In genomic region chr5:138545919-138546562, GRCh38 we compare ENCODE assay signal across 13 cellular contexts. TPM values are rescaled to one million over a fixed set of nuclear protein-coding genes. Genes with fewer than 3 reads are reported as not detected.
DNase-seq lines count a peak whose midpoint lies in the region; ATAC-seq, FAIRE-seq and TF ChIP-seq lines count a peak whose summit lies in the region.
"Had no signal": no experiment of that assay in that cellular context is flagged by ENCODE, and none has a peak within 500 bp of the region (broad histone marks: within the 10 kb centered on the region; RNA-seq: fewer than 3 reads in every experiment).

No MANE protein-coding gene starts in this region.

- H3K4me2 ChIP-seq in HepG2 (ENCODE audit: low read depth, low read length) (peak overlapping the region; percentile 96), hepatocyte (peak overlapping the region; percentile 92)

- no peak for TF ChIP-seq CTCF in HepG2 (CRISPR knock-in tag; IDR thresholded peaks at IDR 0.05)
- TF ChIP-seq CTCF in right lobe of liver (IDR thresholded peaks at IDR 0.05), result no peak
- TF ChIP-seq CTCF in VCaP (conservative IDR thresholded peaks at IDR 0.05), result no peak
- no peak for TF ChIP-seq CTCF in hepatocyte (IDR thresholded peaks at IDR 0.05; ENCODE audit: poor library complexity)
- TF ChIP-seq CTCF in type B pancreatic cell (conservative IDR thresholded peaks at IDR 0.05), result no peak
- no peak for TF ChIP-seq CTCF in GM13977 (IDR thresholded peaks at IDR 0.05; ENCODE audit: extremely low read depth, insufficient read depth, missing control alignments)

- BruUV-seq in HepG2 (replicated peaks; lab: Mats Ljungman, UMichigan), result no TSS peak

- H3K36me3 Mint-ChIP-seq in type B pancreatic cell, result peaks cover 7% of the 10 kb centered on the region

- TF ChIP-seq POLR2A in HepG2 (IDR thresholded peaks at IDR 0.05; ENCODE audit: insufficient read depth in 1 of 2, low read depth in 2 of 2, low read length in 2 of 2), result no peak
- TF ChIP-seq POLR2A in right lobe of liver (IDR thresholded peaks at IDR 0.05), result no peak
- no peak for TF ChIP-seq POLR2A in H54 (IDR thresholded peaks at IDR 0.05; ENCODE audit: low read depth, low read length)

- H2AFZ ChIP-seq in HepG2 (ENCODE audit: low read length) (no peak overlapping the region), hepatocyte (no peak overlapping the region)

- peaks cover 47% of the 10 kb centered on the region for H3K4me1 ChIP-seq in HepG2 (ENCODE audit: insufficient read depth, low read length)
- peaks cover 0 to 30% (median 6%) of the 10 kb centered on the region in 4 donors for H3K4me1 ChIP-seq in right lobe of liver
- peaks cover 28% of the 10 kb centered on the region for H3K4me1 ChIP-seq in hepatocyte (ENCODE audit: insufficient read depth)

- peak overlapping the region; percentile 27; the same call in 1 of the 2 replicates for H3K9ac ChIP-seq in HepG2 (ENCODE audit: insufficient read depth, low read depth, low read length)

- in situ Hi-C loops in HepG2 (cut with HindIII; ENCODE audit: extremely low pct_ligation_motif_present, low pct_unique_long_range_greater_than_20kb), result no loop called here
- in situ Hi-C loops in GM13977 (cut with MboI; ENCODE audit: low pct_unique_long_range_greater_than_20kb, low sequenced_read_pairs, unreplicated experiment), result no loop called here

- no peak for TF ChIP-seq EP300 in HepG2 (IDR thresholded peaks at IDR 0.05; ENCODE audit: low read depth in 2 of 2, low read length in 2 of 2)
- no peak for TF ChIP-seq EP300 in HepG2 (CRISPR knock-in tag; IDR thresholded peaks at IDR 0.05; ENCODE audit: borderline replicate concordance)

- TF ChIP-seq RAD21 in HepG2 (CRISPR knock-in tag; IDR thresholded peaks at IDR 0.05), result no peak

- intact Hi-C loops in HepG2 (cut with micrococcal nuclease; ENCODE audit: unreplicated experiment) (loop anchor here (10.0 kb wide), 1 partner anchor 211 kb away; the partner anchor contains the start of genes CDC25C and FAM53C), right lobe of liver (cut with DNase I) (loop anchor here in 1 of 2 donors (10.0 kb wide), 1 partner anchor 91 kb away; no protein-coding TSS in a partner anchor)

- H3K27ac ChIP-seq in HepG2 (ENCODE audit: extremely low read length, insufficient read depth, low read length) (peak overlapping the region; percentile 4), right lobe of liver (no peak overlapping the region), VCaP (peak overlapping the region; percentile 97), hepatocyte (no peak overlapping the region)
- H3K27ac ChIP-seq: body of pancreas had no signal

- no peak overlapping the region; a peak in 1 of 6 replicates for H3K4me3 ChIP-seq in HepG2 (replicated peaks in 1 of 3; ENCODE audit: insufficient read depth in 1 of 3, low read depth in 2 of 3, low read length in 3 of 3)
- no peak overlapping the region for H3K4me3 ChIP-seq in right lobe of liver
- H3K4me3 ChIP-seq in hepatocyte, result no peak overlapping the region
- H3K4me3 ChIP-seq: body of pancreas had no signal

- peaks cover 38% of the 10 kb centered on the region for H3K4me1 Mint-ChIP-seq in type B pancreatic cell (ENCODE audit: unreplicated experiment)

- peak overlapping the region; percentile 80 for H3K27ac Mint-ChIP-seq in type B pancreatic cell

- H3K9me2 ChIP-seq in hepatocyte (replicated peaks; ENCODE audit: insufficient read depth), result no peaks in the 10 kb centered on the region

- ATAC-seq in HepG2 (no peak), right lobe of liver (no peak), HG02885 (IDR thresholded peaks at IDR 0.05; ENCODE audit: poor library complexity, unreplicated experiment) (no peak)
- ATAC-seq: body of pancreas, HCT116, Right ventricle myocardium inferior had no signal

- H3K36me3 ChIP-seq in HepG2 (replicated peaks in 1 of 2; ENCODE audit: control insufficient read depth in 1 of 2, insufficient read depth in 2 of 2, low read length in 2 of 2), result no peaks in the 10 kb centered on the region
- no peaks in the 10 kb centered on the region for H3K36me3 ChIP-seq in right lobe of liver
- no peaks in the 10 kb centered on the region for H3K36me3 ChIP-seq in hepatocyte (replicated peaks; ENCODE audit: insufficient read depth, low read depth)

- peak overlapping the region; percentile 61 for H3K4me3 Mint-ChIP-seq in type B pancreatic cell

- CTCF ChIA-PET in HepG2 (lab: Yijun Ruan, JAX; ENCODE audit: low intra/inter-chr PET ratio, low total read pairs), result no interaction called here

- DNase-seq in HepG2 (ENCODE audit: low spot score) (no peak), right lobe of liver (no peak), hepatocyte (ENCODE audit: low spot score) (no peak), type B pancreatic cell (ENCODE audit: extremely low spot score, unreplicated experiment) (no peak), H54 (ENCODE audit: insufficient read length, low spot score) (no peak), GM13977 (ENCODE audit: low spot score) (no peak)
- DNase-seq: body of pancreas; NCI-H345; stimulated activated CD4-positive, alpha-beta T cell treated with anti-CD3 and anti-CD28 coated beads, Interleukin-4, amount 100 ng/mL, for 4 hours had no signal

- H3K27me3 ChIP-seq in HepG2 (ENCODE audit: control insufficient read depth in 1 of 2, insufficient read depth in 2 of 2, low read length in 2 of 2), result no peaks in the 10 kb centered on the region; a peak in 1 of 5 replicates
- H3K27me3 ChIP-seq in right lobe of liver, result no peaks in the 10 kb centered on the region
- H3K27me3 ChIP-seq in hepatocyte, result no peaks in the 10 kb centered on the region
- H3K27me3 ChIP-seq: body of pancreas had no signal

- H4K20me1 ChIP-seq in HepG2 (ENCODE audit: insufficient read depth, low read length) (peaks cover 10% of the 10 kb centered on the region), hepatocyte (ENCODE audit: insufficient read depth, poor library complexity, severe bottlenecking) (peaks cover 9% of the 10 kb centered on the region)

- H3K9me3 Mint-ChIP-seq in type B pancreatic cell, result no peaks in the 10 kb centered on the region

- FAIRE-seq in HepG2 (lab: Jason Lieb, UNC) (no peak), H54 (lab: Jason Lieb, UNC) (no peak)

- H3K9me3 ChIP-seq in HepG2 (ENCODE audit: low read length) (no peaks in the 10 kb centered on the region), right lobe of liver (no peaks in the 10 kb centered on the region), hepatocyte (ENCODE audit: low read depth) (no peaks in the 10 kb centered on the region)
- H3K9me3 ChIP-seq: body of pancreas had no signal

- H3K79me2 ChIP-seq in HepG2 (ENCODE audit: insufficient read depth, low read length) (peaks cover 69% of the 10 kb centered on the region), hepatocyte (peaks cover 80% of the 10 kb centered on the region)

- POLR2A ChIA-PET in HepG2 (lab: Yijun Ruan, JAX), result interaction anchor here (1.4 to 4.1 kb wide), 2 partner anchors 9 to 81 kb away, joined by 4 to 33 read pairs; partner anchors contain the start of gene EGR1

- 80% methylated on average over 6 of the region's 6 CpGs for WGBS in HepG2 (ENCODE audit: low lambda C conversion rate)
- WGBS in right lobe of liver (ENCODE audit: insufficient coverage, low coverage, low lambda C conversion rate, missing lambda C conversion rate), result 79% methylated on average over 6 of the region's 6 CpGs
- 93% methylated on average over 6 of the region's 6 CpGs for WGBS in hepatocyte (ENCODE audit: low lambda C conversion rate, missing lambda C conversion rate)

- no peaks in the 10 kb centered on the region for H3K27me3 Mint-ChIP-seq in type B pancreatic cell

RNA-seq across cellular contexts. Expression of gene ETF1, which starts 3.0 kb away (rescaled TPM):
- total RNA-seq in HepG2 (2016; rRNA removed; fragmentation: Illumina TruSeq; extraction: Trizol) (184 and 270 TPM in 2 replicates), right lobe of liver (10 to 100 TPM; 29.5 to 52.1 (median 39.4) TPM), hepatocyte (90.5 and 93.3 TPM in 2 replicates), type B pancreatic cell (ENCODE audit: low replicate concordance) (80.0 and 94.8 TPM in 2 replicates)
- total RNA-seq in HepG2 (2016; cell fraction: cytosol; rRNA removed; fragmentation: Illumina TruSeq; extraction: Trizol; ENCODE audit: low read depth), result 51.8 and 53.7 TPM in 2 replicates
- 190 and 264 TPM in 2 replicates for total RNA-seq in HepG2 (2016; cell fraction: insoluble cytoplasmic fraction; rRNA removed; fragmentation: Illumina TruSeq; extraction: Trizol)
- 150 and 153 TPM in 2 replicates for total RNA-seq in HepG2 (2016; cell fraction: membrane; rRNA removed; fragmentation: Illumina TruSeq; extraction: Trizol)
- 90.0 and 98.4 TPM in 2 replicates for total RNA-seq in HepG2 (2016; cell fraction: nucleus; rRNA removed; fragmentation: Illumina TruSeq; extraction: Trizol)
- polyA plus RNA-seq in HepG2 (2011; rRNA removed) (45.3 and 52.1 TPM in 2 replicates), hepatocyte (35.3 and 42.6 TPM in 2 replicates)
- polyA plus RNA-seq in HepG2 (2011; cell fraction: cytosol; rRNA removed), result 30.2 and 38.0 TPM in 2 replicates
- 22.1 and 27.0 TPM in 2 replicates for polyA plus RNA-seq in HepG2 (2011; cell fraction: nucleus; rRNA removed)
- polyA plus RNA-seq in HepG2 (2012), result 73.5 and 77.9 TPM in 2 replicates
- 58.4 and 64.0 TPM in 2 replicates for polyA plus RNA-seq in HepG2 (2016; cell fraction: cytosol; fragmentation: Illumina TruSeq; extraction: Trizol; ENCODE audit: low read depth)
- polyA plus RNA-seq in HepG2 (2016; cell fraction: insoluble cytoplasmic fraction; fragmentation: Illumina TruSeq; extraction: Trizol; ENCODE audit: low read depth), result 240 and 256 TPM in 2 replicates
- polyA plus RNA-seq in HepG2 (2016; cell fraction: membrane; fragmentation: Illumina TruSeq; extraction: Trizol; ENCODE audit: low read depth), result 110 and 111 TPM in 2 replicates
- polyA plus RNA-seq in HepG2 (2016; cell fraction: nucleus; fragmentation: Illumina TruSeq; extraction: Trizol; ENCODE audit: insufficient read depth, low read depth), result 129 and 137 TPM in 2 replicates
- 28.2 and 68.1 TPM in 2 replicates for polyA minus RNA-seq in HepG2 (2011; rRNA and poly(A)+ RNA removed; ENCODE audit: low replicate concordance)
- polyA minus RNA-seq in HepG2 (2011; cell fraction: cytosol; rRNA and poly(A)+ RNA removed), result 50.5 and 61.1 TPM in 2 replicates
- 51.4 and 66.6 TPM in 2 replicates for polyA minus RNA-seq in HepG2 (2011; cell fraction: nucleus; rRNA and poly(A)+ RNA removed)

RNA-seq across cellular contexts. Expression of gene HSPA9, which starts 29.2 kb away (rescaled TPM):
- total RNA-seq in HepG2 (2016; rRNA removed; fragmentation: Illumina TruSeq; extraction: Trizol), result 478 and 735 TPM in 2 replicates
- total RNA-seq in HepG2 (2016; cell fraction: cytosol; rRNA removed; fragmentation: Illumina TruSeq; extraction: Trizol; ENCODE audit: low read depth), result 60.7 and 67.1 TPM in 2 replicates
- total RNA-seq in HepG2 (2016; cell fraction: insoluble cytoplasmic fraction; rRNA removed; fragmentation: Illumina TruSeq; extraction: Trizol), result 492 and 742 TPM in 2 replicates
- total RNA-seq in HepG2 (2016; cell fraction: membrane; rRNA removed; fragmentation: Illumina TruSeq; extraction: Trizol), result 128 and 136 TPM in 2 replicates
- total RNA-seq in HepG2 (2016; cell fraction: nucleus; rRNA removed; fragmentation: Illumina TruSeq; extraction: Trizol), result 233 and 239 TPM in 2 replicates
- polyA plus RNA-seq in HepG2 (2011; rRNA removed), result 165 and 187 TPM in 2 replicates
- 153 and 171 TPM in 2 replicates for polyA plus RNA-seq in HepG2 (2011; cell fraction: cytosol; rRNA removed)
- polyA plus RNA-seq in HepG2 (2011; cell fraction: nucleus; rRNA removed), result 105 and 119 TPM in 2 replicates
- 281 and 405 TPM in 2 replicates for polyA plus RNA-seq in HepG2 (2012)
- 26.8 and 33.1 TPM in 2 replicates for polyA plus RNA-seq in HepG2 (2016; cell fraction: cytosol; fragmentation: Illumina TruSeq; extraction: Trizol; ENCODE audit: low read depth)
- 585 and 612 TPM in 2 replicates for polyA plus RNA-seq in HepG2 (2016; cell fraction: insoluble cytoplasmic fraction; fragmentation: Illumina TruSeq; extraction: Trizol; ENCODE audit: low read depth)
- polyA plus RNA-seq in HepG2 (2016; cell fraction: membrane; fragmentation: Illumina TruSeq; extraction: Trizol; ENCODE audit: low read depth), result 74.1 and 78.6 TPM in 2 replicates
- polyA plus RNA-seq in HepG2 (2016; cell fraction: nucleus; fragmentation: Illumina TruSeq; extraction: Trizol; ENCODE audit: insufficient read depth, low read depth), result 287 and 304 TPM in 2 replicates
- 402 and 449 TPM in 2 replicates for polyA minus RNA-seq in HepG2 (2011; rRNA and poly(A)+ RNA removed; ENCODE audit: low replicate concordance)
- 171 and 204 TPM in 2 replicates for polyA minus RNA-seq in HepG2 (2011; cell fraction: cytosol; rRNA and poly(A)+ RNA removed)
- polyA minus RNA-seq in HepG2 (2011; cell fraction: nucleus; rRNA and poly(A)+ RNA removed), result 196 and 222 TPM in 2 replicates
- 100 to 1,000 TPM; 198 to 459 (median 229) TPM for total RNA-seq in right lobe of liver
- 383 and 429 TPM in 2 replicates for total RNA-seq in hepatocyte
- polyA plus RNA-seq in hepatocyte, result 211 and 212 TPM in 2 replicates
- 238 and 252 TPM in 2 replicates for total RNA-seq in type B pancreatic cell (ENCODE audit: low replicate concordance)

Comparison
In these comparisons a context has a peak if more than half of its experiments do, and no peak if none do; other contexts are left out.
1. H3K27ac ChIP-seq: peak in HepG2 (single experiment) and VCaP (single experiment); none in right lobe of liver (0 of 3) and hepatocyte (single experiment).